7 cellular contexts compared by ENCODE assay signal in genomic region chr17:27381007-27381501, GRCh38.
A peak's percentile ranks its signal among the peaks of the same experiment; 100 is the strongest.
DNase-seq lines count a peak whose midpoint lies in the region; FAIRE-seq and TF ChIP-seq lines count a peak whose summit lies in the region.

No MANE protein-coding gene starts in this region.

- FAIRE-seq in HTR-8/SVneo (lab: Jason Lieb, UNC): no peak

- TF ChIP-seq POLR2A in ovary (IDR thresholded peaks at IDR 0.05) (no peak), tibial nerve (IDR thresholded peaks at IDR 0.05) (no peak)

- H3K9me3 ChIP-seq in ovary (no peaks in the 10 kb centered on the region), tibial nerve (peaks cover 0 to 3% (median 0%) of the 10 kb centered on the region in 4 donors)

- H3K27ac ChIP-seq in ovary (no peak overlapping the region), tibial nerve (no peak overlapping the region)

- no peak for TF ChIP-seq EP300 in ovary (IDR thresholded peaks at IDR 0.05)
- TF ChIP-seq EP300 in tibial nerve (IDR thresholded peaks at IDR 0.05): no peak

- H3K36me3 ChIP-seq in ovary (no peaks in the 10 kb centered on the region), tibial nerve (no peaks in the 10 kb centered on the region)

- DNase-seq in GM13976 (ENCODE audit: low spot score): peak; percentile 92
- peak; percentile 46 for DNase-seq in HTR-8/SVneo (ENCODE audit: insufficient read length, low spot score)
- DNase-seq in activated T-helper 1 cell treated with Interleukin-2 at 50 U/mL for 16 hours (ENCODE audit: low read depth): peak; percentile 62
- peak in 1 of 2 donors; percentile 46 for DNase-seq in foreskin fibroblast
- peak; percentile 31 to 74 (median 50) for DNase-seq in ovary
- peak in 1 of 2 donors; percentile 30 for DNase-seq in tibial nerve (ENCODE audit: low spot score in 2 of 2)

- H3K4me1 ChIP-seq in ovary (ENCODE audit: insufficient read depth) (peaks cover 7% of the 10 kb centered on the region), tibial nerve (peaks cover 0 to 20% (median 14%) of the 10 kb centered on the region in 4 donors)

- in situ Hi-C loops in GM13976 (cut with MboI; ENCODE audit: low sequenced_read_pairs, unreplicated experiment): no loop called here

- intact Hi-C loops in ovary (cut with DNase I): no loop called here

- 56 to 59% (median 58%) methylated on average over 22 of the region's 22 CpGs for WGBS in ovary, 3 donors
- 58 to 60% methylated on average over 21 to 22 of the region's 22 CpGs for WGBS in tibial nerve, 2 donors

- H3K4me3 ChIP-seq in foreskin fibroblast (ENCODE audit: low read depth in 1 of 2, low read length in 2 of 2): no peak overlapping the region
- no peak overlapping the region for H3K4me3 ChIP-seq in ovary
- no peak overlapping the region for H3K4me3 ChIP-seq in tibial nerve

- TF ChIP-seq CTCF in GM13976 (IDR thresholded peaks at IDR 0.05; ENCODE audit: borderline replicate concordance, control extremely low read depth, extremely low read depth, insufficient read depth, missing control alignments): peak; percentile 98
- TF ChIP-seq CTCF in foreskin fibroblast (IDR thresholded peaks at IDR 0.05; ENCODE audit: low read depth, low read length): peak; percentile 61
- peak in 2 of 3 donors; percentile 10 to 20 for TF ChIP-seq CTCF in ovary (IDR thresholded peaks at IDR 0.05)
- TF ChIP-seq CTCF in tibial nerve (IDR thresholded peaks at IDR 0.05): peak; percentile 60 to 81 (median 70)

- no peaks in the 10 kb centered on the region for H3K27me3 ChIP-seq in ovary
- H3K27me3 ChIP-seq in tibial nerve: no peaks in the 10 kb centered on the region

TF ChIP-seq in PFSK-1, 5 proteins besides CTCF, POLR2A, EP300 and RAD21:
- TF ChIP-seq TAF1 (IDR thresholded peaks at IDR 0.05; ENCODE audit: borderline replicate concordance, insufficient read depth, low read length): no peak
- peak; percentile 72 for TF ChIP-seq FOXP2 (optimal IDR thresholded peaks at IDR 0.05; ENCODE audit: borderline replicate concordance, extremely low read depth, extremely low read length, insufficient read depth)

Comparison
In these comparisons a context has a peak if more than half of its experiments do, and no peak if none do; other contexts are left out.
1. CTCF ChIP-seq: peak in every context shown above with its lines; median percentile 98 in GM13976; 70 in tibial nerve; 61 in foreskin fibroblast; 15 in ovary.